8 cellular contexts compared by ENCODE assay signal in genomic region chr22:30822216-30823014, GRCh38.
DNase-seq lines count a peak whose midpoint lies in the region; ATAC-seq and TF ChIP-seq lines count a peak whose summit lies in the region.

No MANE protein-coding gene starts in this region.

- CTCF ChIA-PET in GM10248 (lab: Yijun Ruan, JAX): no interaction called here

- H3K36me3 ChIP-seq in endocrine pancreas (ENCODE audit: control insufficient read depth, insufficient read depth, low read length): no peaks in the 10 kb centered on the region
- H3K36me3 ChIP-seq in mesodermal cell (ENCODE audit: control insufficient read depth, insufficient read depth, low read length): no peaks in the 10 kb centered on the region

- H3K9me3 Mint-ChIP-seq in T-helper 2 cell treated with Interferon-gamma antibody and Interleukin-4, amounts not matched to agents 5 μg/mL and 100 μg/mL, for 36 hours: no peaks in the 10 kb centered on the region

- H3K9ac ChIP-seq in endocrine pancreas (ENCODE audit: control insufficient read depth, insufficient read depth, low read length): peak overlapping the region; percentile 56

- no peak overlapping the region for H3K27ac Mint-ChIP-seq in T-helper 2 cell treated with Interferon-gamma antibody and Interleukin-4, amounts not matched to agents 5 μg/mL and 100 μg/mL, for 36 hours

- H3K36me3 Mint-ChIP-seq in T-helper 2 cell treated with Interferon-gamma antibody and Interleukin-4, amounts not matched to agents 5 μg/mL and 100 μg/mL, for 36 hours (ENCODE audit: low read depth): no peaks in the 10 kb centered on the region

- DNase-seq in AG08396 (ENCODE audit: low spot score) (peak; percentile 55), NCI-H69 (lab: John Stamatoyannopoulos, UW) (peak; percentile 52), GM10248 (ENCODE audit: extremely low spot score) (no peak)
- no peak for DNase-seq in T-helper 2 cell treated with Interferon-gamma antibody and Interleukin-4, amounts not matched to agents 5 μg/mL and 100 μg/mL, for 36 hours (ENCODE audit: low spot score)

- peaks cover 2% of the 10 kb centered on the region for H3K4me1 Mint-ChIP-seq in T-helper 2 cell treated with Interferon-gamma antibody and Interleukin-4, amounts not matched to agents 5 μg/mL and 100 μg/mL, for 36 hours (ENCODE audit: low read depth)

- 3 to 4% methylated on average over 70 of the region's 87 CpGs for WGBS in mesodermal cell (ENCODE audit: insufficient coverage in 2 of 2), 2 experiments

- H3K4me1 ChIP-seq in endocrine pancreas (ENCODE audit: control insufficient read depth, insufficient read depth, low read length): no peaks in the 10 kb centered on the region
- H3K4me1 ChIP-seq in mesodermal cell (ENCODE audit: control insufficient read depth, insufficient read depth, low read length, poor library complexity, severe bottlenecking): no peaks in the 10 kb centered on the region

- H3K9me3 ChIP-seq in endocrine pancreas (ENCODE audit: control insufficient read depth, low read length) (no peaks in the 10 kb centered on the region), mesodermal cell (ENCODE audit: control insufficient read depth, low read length) (no peaks in the 10 kb centered on the region)

- no peak overlapping the region for H3K27ac ChIP-seq in mesodermal cell (ENCODE audit: low read depth, low read length, severe bottlenecking)

- H3K27me3 ChIP-seq in endocrine pancreas (ENCODE audit: control insufficient read depth, insufficient read depth, low read length): no peaks in the 10 kb centered on the region

- TF ChIP-seq CTCF in GM10248 (IDR thresholded peaks at IDR 0.05; ENCODE audit: control extremely low read depth, extremely low read depth, low read depth, missing control alignments): no peak

- no peak overlapping the region for H3K4me3 Mint-ChIP-seq in T-helper 2 cell treated with Interferon-gamma antibody and Interleukin-4, amounts not matched to agents 5 μg/mL and 100 μg/mL, for 36 hours

- peak overlapping the region; percentile 5 for H3K4me3 ChIP-seq in endocrine pancreas (ENCODE audit: control insufficient read depth, insufficient read depth, low read length)
- peak overlapping the region; percentile 29 for H3K4me3 ChIP-seq in mesodermal cell (ENCODE audit: extremely low read depth, insufficient read depth, low read length, poor library complexity, severe bottlenecking)

- POLR2A ChIA-PET in GM10248 (lab: Yijun Ruan, JAX): no interaction called here

- peaks cover 45% of the 10 kb centered on the region for H3K27me3 Mint-ChIP-seq in T-helper 2 cell treated with Interferon-gamma antibody and Interleukin-4, amounts not matched to agents 5 μg/mL and 100 μg/mL, for 36 hours (ENCODE audit: low read depth)

- no peak for ATAC-seq in GM21619 (IDR thresholded peaks at IDR 0.05; ENCODE audit: unreplicated experiment)
- no peak for ATAC-seq in HG03108 (IDR thresholded peaks at IDR 0.05; ENCODE audit: unreplicated experiment)

Comparison
In these comparisons a context has a peak if more than half of its experiments do, and no peak if none do; other contexts are left out.
1. DNase-seq: peak in AG08396 (single experiment) and NCI-H69 (single experiment); none in GM10248 (single experiment) and T-helper 2 cell treated with Interferon-gamma antibody and Interleukin-4, amounts not matched to agents 5 μg/mL and 100 μg/mL, for 36 hours (single experiment).